Comparison of ENCODE assay signal across 8 cellular contexts in the genomic region with DNA sequence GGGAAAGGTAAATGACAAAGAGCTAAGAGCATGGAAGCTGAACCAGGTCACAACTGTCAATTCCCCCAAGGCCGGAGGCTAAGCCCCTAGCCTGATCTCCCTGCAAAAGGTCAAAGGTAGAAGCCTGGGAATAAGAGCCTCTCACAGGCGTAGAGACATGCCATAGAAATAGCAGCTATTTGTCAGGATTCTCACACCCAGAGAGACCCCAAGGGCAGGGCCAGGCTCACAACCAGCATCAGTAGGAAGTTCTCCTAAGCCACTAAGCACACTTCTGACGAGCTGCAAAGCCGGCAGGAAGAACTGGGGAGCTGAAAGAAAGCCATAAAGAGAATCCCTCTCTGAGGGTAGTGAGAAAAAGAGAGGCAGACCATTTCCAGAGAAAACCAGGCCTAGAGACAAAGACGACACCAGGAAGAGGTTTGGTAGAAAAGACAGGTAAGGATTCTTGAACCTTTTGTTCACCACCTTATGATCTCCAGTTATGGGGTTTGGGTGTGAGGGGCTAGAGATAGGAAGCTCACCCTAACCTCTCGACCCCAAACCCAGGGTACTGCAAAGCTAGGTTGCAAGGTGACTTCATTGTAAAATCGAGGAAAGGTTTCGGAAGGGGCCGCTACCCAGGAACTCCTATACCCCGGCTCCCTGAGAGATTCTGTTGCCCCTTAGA. TPM values are rescaled to one million over a fixed set of nuclear protein-coding genes. Genes with fewer than 3 reads are reported as not detected.
DNase-seq lines count a peak whose midpoint lies in the region; ATAC-seq and TF ChIP-seq lines count a peak whose summit lies in the region.

No MANE protein-coding gene starts in this region.

- H3K27ac ChIP-seq in right atrium auricular region (peak overlapping the region; percentile 90 to 98), adrenal gland (peak overlapping the region in 3 of 5 donors; percentile 74 to 92 (median 74)), thymus (ENCODE audit: low read depth) (peak overlapping the region; percentile 94)

- CTCF ChIA-PET in HEK293T (lab: Yijun Ruan, JAX) = interaction anchor here (1.6 to 3.2 kb wide), 4 partner anchors 34 to 69 kb away, joined by 6 to 32 read pairs (median 14); partner anchors contain the start of genes RNF41 and ZC3H10

- POLR2A ChIA-PET in HEK293T (lab: Yijun Ruan, JAX) = interaction anchor here (0.5 to 5.3 kb wide), 9 partner anchors 33 to 471 kb away, joined by 3 to 66 read pairs (median 4); partner anchors contain the start of genes ESYT1, ORMDL2, PAN2 and RNF41

- intact Hi-C loops in left ventricle myocardium superior (cut with micrococcal nuclease) (loop anchor here (10.0 kb wide), 1 partner anchor 63 kb away; the partner anchor contains the start of gene ESYT1), adrenal gland (cut with DNase I) (loop anchor here (2.0 kb wide), 2 partner anchors 63 to 67 kb away; no protein-coding TSS in a partner anchor), sciatic nerve (cut with DNase I) (no loop called here)

- DNase-seq in right atrium auricular region (ENCODE audit: low spot score) (no peak), left ventricle myocardium superior (no peak), adrenal gland (no peak), left kidney (ENCODE audit: low read depth, low spot score) (peak; percentile 34), sciatic nerve (ENCODE audit: low spot score) (no peak), HEK293T (ENCODE audit: extremely low spot score) (no peak), left lobe of liver (ENCODE audit: low spot score) (no peak)

- H3K36me3 ChIP-seq in right atrium auricular region (peaks cover 27% of the 10 kb centered on the region), adrenal gland (replicated peaks in 1 of 2) (peaks cover 0 to 30% of the 10 kb centered on the region in 2 donors), thymus (ENCODE audit: control insufficient read depth, insufficient read depth) (peaks cover 28% of the 10 kb centered on the region)

- TF ChIP-seq POLR2A in adrenal gland (IDR thresholded peaks at IDR 0.05) = no peak

- TF ChIP-seq CTCF in right atrium auricular region (IDR thresholded peaks at IDR 0.05) (no peak), adrenal gland (IDR thresholded peaks at IDR 0.05) (no peak)

- peak overlapping the region; percentile 92 to 95 for H3K4me3 ChIP-seq in right atrium auricular region
- H3K4me3 ChIP-seq in adrenal gland = peak overlapping the region in 3 of 4 donors; percentile 36 to 88 (median 61)
- peak overlapping the region; percentile 95 for H3K4me3 ChIP-seq in thymus (ENCODE audit: low read length)

- ATAC-seq in left ventricle myocardium superior (no peak), sciatic nerve (no peak), left lobe of liver (no peak)

- H3K9me3 ChIP-seq in right atrium auricular region = no peaks in the 10 kb centered on the region
- no peaks in the 10 kb centered on the region for H3K9me3 ChIP-seq in adrenal gland (replicated peaks in 1 of 3)
- no peaks in the 10 kb centered on the region for H3K9me3 ChIP-seq in thymus (ENCODE audit: control insufficient read depth)

- H3K4me1 ChIP-seq in right atrium auricular region = peaks cover 0 to 24% of the 10 kb centered on the region in 2 donors
- peaks cover 16 to 25% of the 10 kb centered on the region in 2 donors for H3K4me1 ChIP-seq in adrenal gland (replicated peaks in 1 of 2)
- peaks cover 20% of the 10 kb centered on the region for H3K4me1 ChIP-seq in thymus (ENCODE audit: control insufficient read depth, insufficient read depth, low read length)

- 8 to 12% (median 9%) methylated on average over 10 of the region's 10 CpGs for WGBS in adrenal gland, 4 donors
- WGBS in thymus = 15% methylated on average over 10 of the region's 10 CpGs

- no peaks in the 10 kb centered on the region for H3K27me3 ChIP-seq in right atrium auricular region
- no peaks in the 10 kb centered on the region for H3K27me3 ChIP-seq in adrenal gland
- H3K27me3 ChIP-seq in thymus (ENCODE audit: control insufficient read depth, insufficient read depth) = no peaks in the 10 kb centered on the region

TF ChIP-seq in HEK293T, 16 proteins besides CTCF, POLR2A, EP300 and RAD21:
- no peak for TF ChIP-seq FOXM1 (IDR thresholded peaks at IDR 0.05; ENCODE audit: borderline replicate concordance)
- TF ChIP-seq ELF4 (IDR thresholded peaks at IDR 0.05) = no peak
- TF ChIP-seq FOXK2 (IDR thresholded peaks at IDR 0.05) = no peak

RNA-seq across cellular contexts. Expression of gene SMARCC2, which starts 1.0 kb away (rescaled TPM):
- total RNA-seq in right atrium auricular region (10 to 100 TPM; 45.0 to 70.2 TPM), left ventricle myocardium superior (81.4 TPM), adrenal gland (100 to 1,000 TPM in 1 of 8 donors, 10 to 100 TPM in 7; 48.5 to 102 (median 72.3) TPM), sciatic nerve (160 TPM), left lobe of liver (27.6 TPM)
- polyA plus RNA-seq in adrenal gland (10 to 100 TPM; 22.8 to 75.1 (median 46.6) TPM), thymus (25.9 TPM)

RNA-seq across cellular contexts. Expression of gene MYL6, which starts 30.1 kb away (rescaled TPM):
- total RNA-seq in right atrium auricular region = 1,000 to 10,000 TPM in 1 of 2 donors, 100 to 1,000 TPM in 1; 567 to 1,179 TPM
- total RNA-seq in left ventricle myocardium superior = 546 TPM
- 1,000 to 10,000 TPM; 1,276 to 1,610 (median 1,571) TPM for total RNA-seq in adrenal gland
- polyA plus RNA-seq in adrenal gland = 1,000 to 10,000 TPM; 1,464 to 3,646 (median 1,841) TPM
- polyA plus RNA-seq in thymus = 2,137 TPM
- total RNA-seq in sciatic nerve = 993 TPM
- total RNA-seq in left lobe of liver = 376 TPM

RNA-seq across cellular contexts. Expression of gene RNF41, which starts 33.5 kb away (rescaled TPM):
- total RNA-seq in right atrium auricular region (10 to 100 TPM; 45.1 to 88.4 TPM), left ventricle myocardium superior (55.3 TPM), adrenal gland (10 to 100 TPM; 42.6 to 90.6 (median 67.4) TPM), sciatic nerve (40.7 TPM), left lobe of liver (13.2 TPM)
- polyA plus RNA-seq in adrenal gland (10 to 100 TPM; 13.0 to 44.0 (median 13.5) TPM), thymus (18.3 TPM)

RNA-seq across cellular contexts. Expression of gene MYL6B, which starts 35.9 kb away (rescaled TPM):
- total RNA-seq in right atrium auricular region (10 to 100 TPM; 36.1 to 55.1 TPM), left ventricle myocardium superior (41.4 TPM), adrenal gland (10 to 100 TPM; 28.0 to 89.3 (median 60.0) TPM), sciatic nerve (40.0 TPM), left lobe of liver (6.5 TPM)
- polyA plus RNA-seq in adrenal gland (100 to 1,000 TPM in 2 of 3 donors, 10 to 100 TPM in 1; 33.4 to 129 (median 118) TPM), thymus (60.9 TPM)

RNA-seq across cellular contexts. Expression of gene NABP2, which starts 35.9 kb away (rescaled TPM):
- 10 to 100 TPM; 19.7 to 23.6 TPM for total RNA-seq in right atrium auricular region
- total RNA-seq in left ventricle myocardium superior = 19.6 TPM
- 10 to 100 TPM; 23.8 to 55.4 (median 48.9) TPM for total RNA-seq in adrenal gland
- 10 to 100 TPM; 24.6 to 48.3 (median 39.7) TPM for polyA plus RNA-seq in adrenal gland
- 16.0 TPM for polyA plus RNA-seq in thymus
- total RNA-seq in sciatic nerve = 18.5 TPM
- 16.0 TPM for total RNA-seq in left lobe of liver
